Comparison of ENCODE assay signal across 8 cellular contexts in the genomic region with DNA sequence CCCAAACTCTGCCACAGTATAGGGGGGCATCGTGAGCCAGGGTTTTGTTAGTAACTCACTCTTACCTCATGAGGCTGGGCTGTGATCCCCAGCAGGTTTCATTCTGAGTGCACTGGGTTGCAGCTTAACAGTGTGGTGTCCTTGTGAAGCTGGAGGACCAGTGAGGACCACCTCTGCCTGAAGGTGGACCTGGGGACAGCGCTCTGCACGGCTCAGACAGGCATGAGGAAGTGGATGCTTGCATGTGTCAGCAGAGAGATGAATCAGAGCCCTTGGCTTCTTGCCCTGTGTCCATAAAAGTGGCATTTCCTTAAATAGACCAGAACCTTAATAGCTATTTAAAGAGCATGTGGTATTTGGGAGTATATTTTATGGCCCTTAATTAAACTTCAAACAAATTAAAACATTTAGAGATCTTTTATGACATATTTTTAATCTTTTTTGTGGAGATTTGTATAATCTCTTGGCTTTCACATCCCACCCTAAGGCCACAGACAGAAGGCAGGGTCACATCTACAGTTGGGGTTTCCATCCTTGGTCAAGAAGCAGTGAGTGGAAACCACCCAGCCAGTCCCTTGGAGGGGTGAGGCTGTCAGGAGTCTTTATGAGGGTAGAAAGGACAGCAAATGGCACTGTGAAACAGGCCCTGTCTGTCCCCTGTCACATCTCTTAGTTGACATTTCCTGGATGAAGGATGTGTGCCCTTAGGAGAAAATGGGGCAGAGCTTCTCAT. TPM values are rescaled to one million over a fixed set of nuclear protein-coding genes. Genes with fewer than 3 reads are reported as not detected.
DNase-seq lines count a peak whose midpoint lies in the region; ATAC-seq, FAIRE-seq and TF ChIP-seq lines count a peak whose summit lies in the region.

No MANE protein-coding gene starts in this region.

- H3K36me3 Mint-ChIP-seq in stimulated activated naive CD8-positive, alpha-beta T cell treated with anti-CD3 and anti-CD28 coated beads, Interleukin-15, Interleukin-2, amounts not matched to agents 100 ng/mL and 50 ng/mL, for 24 hours (ENCODE audit: low read depth), result peaks cover 43% of the 10 kb centered on the region

- ATAC-seq in GM12878, result peak; percentile 67
- ATAC-seq in HG02973 (IDR thresholded peaks at IDR 0.05; ENCODE audit: unreplicated experiment), result no peak

- H3K9me3 Mint-ChIP-seq in stimulated activated naive CD8-positive, alpha-beta T cell treated with anti-CD3 and anti-CD28 coated beads, Interleukin-15, Interleukin-2, amounts not matched to agents 100 ng/mL and 50 ng/mL, for 24 hours, result no peaks in the 10 kb centered on the region

- TF ChIP-seq RAD21 in GM12878 (IDR thresholded peaks at IDR 0.05; ENCODE audit: insufficient read depth, low read depth, low read length), result no peak

- no peak overlapping the region for H3K4me3 ChIP-seq in GM12878
- no peak overlapping the region for H3K4me3 ChIP-seq in keratinocyte (ENCODE audit: control insufficient read depth in 2 of 3, extremely low read depth in 1 of 3, insufficient read depth in 2 of 3, low read depth in 1 of 3, low read length in 3 of 3)

- H3K27me3 ChIP-seq in GM12878 (replicated peaks in 1 of 2; ENCODE audit: control insufficient read depth in 2 of 2, insufficient read depth in 2 of 2, low read length in 1 of 2) (no peaks in the 10 kb centered on the region), keratinocyte (ENCODE audit: control insufficient read depth, extremely low read depth, insufficient read depth, low read length) (no peaks in the 10 kb centered on the region)

- H3K27ac ChIP-seq in 22Rv1 (peak overlapping the region; percentile 68), GM12878 (ENCODE audit: control insufficient read depth, insufficient read depth) (peak overlapping the region; percentile 85), keratinocyte (ENCODE audit: control insufficient read depth, insufficient read depth, low read length) (no peak overlapping the region)

- dilution Hi-C loops in keratinocyte (cut with MboI; ENCODE audit: extremely low pct_ligation_motif_present, low sequenced_read_pairs), result no loop called here

- TF ChIP-seq CTCF in 22Rv1 (IDR thresholded peaks at IDR 0.05) (no peak), GM10248 (IDR thresholded peaks at IDR 0.05; ENCODE audit: control extremely low read depth, extremely low read depth, low read depth, missing control alignments) (no peak), GM12878 (IDR thresholded peaks at IDR 0.05 in 2 of 3, conservative IDR thresholded peaks at IDR 0.05 in 1 of 3; ENCODE audit: control insufficient read depth in 2 of 3, extremely low read depth in 1 of 3, insufficient read depth in 1 of 3, low read depth in 3 of 3, low read length in 3 of 3) (no peak), keratinocyte (optimal IDR thresholded peaks at IDR 0.05 in 1 of 3, IDR thresholded peaks at IDR 0.05 in 1 of 3, conservative IDR thresholded peaks at IDR 0.05 in 1 of 3; ENCODE audit: extremely low read depth in 1 of 3, insufficient read depth in 2 of 3, low read length in 3 of 3) (peak in 1 of 3 experiments; percentile 8)

- peaks cover 59% of the 10 kb centered on the region for H3K4me1 Mint-ChIP-seq in stimulated activated naive CD8-positive, alpha-beta T cell treated with anti-CD3 and anti-CD28 coated beads, Interleukin-15, Interleukin-2, amounts not matched to agents 100 ng/mL and 50 ng/mL, for 24 hours (ENCODE audit: low read depth)

- in situ Hi-C loops in GM12878 (cut with MboI), result no loop called here

- no peaks in the 10 kb centered on the region for H4K20me1 ChIP-seq in GM12878 (ENCODE audit: control insufficient read depth, insufficient read depth)
- peaks cover 9% of the 10 kb centered on the region for H4K20me1 ChIP-seq in keratinocyte (ENCODE audit: control insufficient read depth, extremely low read depth, insufficient read depth, low read length)

- RAD21 ChIA-PET in GM12878 (lab: Charles Lee; ENCODE audit: unreplicated experiment), result interaction anchor here (0.6 to 3.1 kb wide), 8 partner anchors 21 to 615 kb away, joined by 3 to 13 read pairs (median 4); partner anchors contain the start of genes ADORA2A and CABIN1

- H3K9ac ChIP-seq in GM12878 (ENCODE audit: control insufficient read depth, insufficient read depth, low read length), result peak overlapping the region; percentile 13
- no peak overlapping the region for H3K9ac ChIP-seq in keratinocyte (ENCODE audit: control insufficient read depth, extremely low read depth, insufficient read depth, low read length)

- no peak overlapping the region; the same call in 1 of the 2 replicates for H2AFZ ChIP-seq in GM12878 (ENCODE audit: control insufficient read depth, low read depth, low read length)
- no peak overlapping the region for H2AFZ ChIP-seq in keratinocyte (ENCODE audit: control insufficient read depth, low read length)

- CTCF ChIA-PET in GM10248 (lab: Yijun Ruan, JAX) (interaction anchor here (1.2 to 2.6 kb wide), 7 partner anchors 9 to 119 kb away, joined by 3 to 8 read pairs (median 6); no protein-coding TSS in a partner anchor), GM12878 (lab: Yijun Ruan, JAX) (interaction anchor here (0.6 to 1.6 kb wide), 9 partner anchors 9 to 123 kb away, joined by 3 to 6 read pairs (median 3); no protein-coding TSS in a partner anchor)

- no TSS peak for BruUV-seq in GM12878 (replicated peaks; lab: Mats Ljungman, UMichigan)

- intact Hi-C loops in GM12878 (cut with micrococcal nuclease; ENCODE audit: unreplicated experiment), result no loop called here

- H3K9me3 ChIP-seq in GM12878 (replicated peaks; ENCODE audit: control insufficient read depth, insufficient read depth, low read length), result no peaks in the 10 kb centered on the region
- H3K9me3 ChIP-seq in keratinocyte (ENCODE audit: control insufficient read depth, low read depth, low read length), result no peaks in the 10 kb centered on the region

- WGBS in GM12878 (ENCODE audit: insufficient coverage, insufficient replicate concordance, low lambda C conversion rate, missing lambda C conversion rate), result 20% methylated on average over 3 of the region's 3 CpGs

- H3K27me3 Mint-ChIP-seq in stimulated activated naive CD8-positive, alpha-beta T cell treated with anti-CD3 and anti-CD28 coated beads, Interleukin-15, Interleukin-2, amounts not matched to agents 100 ng/mL and 50 ng/mL, for 24 hours, result no peaks in the 10 kb centered on the region

- peak overlapping the region; percentile 49 for H3K4me3 Mint-ChIP-seq in stimulated activated naive CD8-positive, alpha-beta T cell treated with anti-CD3 and anti-CD28 coated beads, Interleukin-15, Interleukin-2, amounts not matched to agents 100 ng/mL and 50 ng/mL, for 24 hours

- H3K4me2 ChIP-seq in GM12878 (ENCODE audit: control insufficient read depth, insufficient read depth) (peak overlapping the region; percentile 80), keratinocyte (ENCODE audit: control insufficient read depth, extremely low read depth, insufficient read depth, low read depth, low read length) (peak overlapping the region; percentile 66)

- H3K9me1 ChIP-seq in keratinocyte (ENCODE audit: control insufficient read depth, extremely low read depth, insufficient read depth, low read length), result peaks cover 2% of the 10 kb centered on the region

- TF ChIP-seq EP300 in GM12878 (IDR thresholded peaks at IDR 0.05; ENCODE audit: borderline replicate concordance in 1 of 2, control insufficient read depth in 1 of 2, low read depth in 2 of 2, low read length in 2 of 2), result peak; percentile 8 to 23; a peak in 2 of 4 replicates

- POLR2A ChIA-PET in GM10248 (lab: Yijun Ruan, JAX), result interaction anchor here (0.5 kb wide), 1 partner anchor 125 kb away, joined by 3 read pairs; no protein-coding TSS in a partner anchor
- POLR2A ChIA-PET in GM12878 (lab: Charles Lee), result interaction anchor here (0.6 to 1.6 kb wide), 5 partner anchors 20 to 281 kb away, joined by 3 to 7 read pairs (median 6); no protein-coding TSS in a partner anchor

- peak overlapping the region; percentile 68 for H3K27ac Mint-ChIP-seq in stimulated activated naive CD8-positive, alpha-beta T cell treated with anti-CD3 and anti-CD28 coated beads, Interleukin-15, Interleukin-2, amounts not matched to agents 100 ng/mL and 50 ng/mL, for 24 hours

- H3K79me2 ChIP-seq in GM12878 (ENCODE audit: control insufficient read depth, insufficient read depth, low read length) (peaks cover 1% of the 10 kb centered on the region), keratinocyte (ENCODE audit: control insufficient read depth, insufficient read depth, low read length) (no peaks in the 10 kb centered on the region)

- FAIRE-seq in GM12878 (lab: Jason Lieb, UNC) (peak; percentile 71), keratinocyte (lab: Jason Lieb, UNC) (peak; percentile 96)

- DNase-seq in GM10248 (ENCODE audit: extremely low spot score), result peak; percentile 43
- peak; percentile 37 for DNase-seq in NCI-H446 treated with DMSO at 0.1 percent for 48 hours (lab: John Stamatoyannopoulos, UW)
- DNase-seq in GM12878 (ENCODE audit: low read depth, low spot score), result peak; percentile 33
- DNase-seq in keratinocyte (ENCODE audit: low read depth, low spot score), result peak; percentile 28
- DNase-seq in hippocampal formation (lab: John Stamatoyannopoulos, UW), result no peak

- no peak for TF ChIP-seq POLR2A in GM12878 (IDR thresholded peaks at IDR 0.05; ENCODE audit: low read depth, low read length)

- SMC1A ChIA-PET in GM12878 (lab: Charles Lee; ENCODE audit: uncharacterized antibody, unreplicated experiment), result interaction anchor here (0.6 to 2.8 kb wide), 15 partner anchors 9 to 132 kb away, joined by 3 to 8 read pairs (median 4); partner anchors contain the start of gene SPECC1L

- H3K36me3 ChIP-seq in GM12878 (ENCODE audit: control insufficient read depth in 2 of 2, insufficient read depth in 2 of 2, low read length in 1 of 2) (peaks cover 6 to 7% of the 10 kb centered on the region in 2 experiments; a peak in 3 of 4 replicates), keratinocyte (ENCODE audit: control insufficient read depth in 2 of 2, extremely low read depth in 1 of 2, insufficient read depth in 2 of 2, low read length in 2 of 2) (peaks cover 10 to 36% of the 10 kb centered on the region in 2 experiments)

- H3K4me1 ChIP-seq in GM12878 (ENCODE audit: control insufficient read depth, insufficient read depth, low read length) (peaks cover 44% of the 10 kb centered on the region), keratinocyte (ENCODE audit: control insufficient read depth, extremely low read depth, insufficient read depth, low read length) (peaks cover 17% of the 10 kb centered on the region)

RNA-seq across cellular contexts. Expression of gene ADORA2A, which starts 24.8 kb away (rescaled TPM):
- total RNA-seq in GM12878 (2013; cell fraction: nucleolus; rRNA removed), result 55.4 and 60.9 TPM in 2 replicates
- 27.4 and 28.5 TPM in 2 replicates for total RNA-seq in GM12878 (2014; rRNA removed)
- 10.5 and 10.9 TPM in 2 replicates for total RNA-seq in GM12878 (2014; rRNA removed; fragmentation: Illumina TruSeq; extraction: Trizol)
- total RNA-seq in GM12878 (2021), result 22.9 and 23.6 TPM in 2 replicates
- 9.5 TPM for polyA plus RNA-seq in GM12878 (2011; ENCODE audit: low read depth)
- 16.2 and 31.2 TPM in 2 replicates for polyA plus RNA-seq in GM12878 (2011; rRNA removed)
- polyA plus RNA-seq in GM12878 (2011; cell fraction: cytosol; rRNA removed), result 49.3 and 77.4 TPM in 2 replicates
- polyA plus RNA-seq in GM12878 (2011; cell fraction: nucleus; rRNA removed), result 45.4 and 47.1 TPM in 2 replicates
- polyA plus RNA-seq in GM12878 (2012), result 22.8 and 28.8 TPM in 2 replicates
- 4.6 and 15.9 TPM in 2 replicates for polyA plus RNA-seq in GM12878 (2014; fragmentation: Illumina TruSeq; extraction: Trizol)
- polyA plus RNA-seq in GM12878 (2014; fragmentation: Nextera tagmentation; extraction: Ambion mirVana), result 1 to 10 TPM in 1 of 2 experiments, under 1 TPM in 1; 0.69 to 1.6 TPM
- polyA plus RNA-seq in GM12878 (2014; rRNA removed), result 29.6 and 30.5 TPM in 2 replicates
- polyA plus RNA-seq in GM12878 (2016; fragmentation: Nextera tagmentation; extraction: Ambion mirVana), result 10 to 100 TPM; 15.8 to 20.6 TPM
- 38.3 and 56.7 TPM in 2 replicates for polyA minus RNA-seq in GM12878 (2011; rRNA and poly(A)+ RNA removed)
- 11.3 and 12.3 TPM in 2 replicates for polyA minus RNA-seq in GM12878 (2011; cell fraction: cytosol; rRNA and poly(A)+ RNA removed)
- polyA minus RNA-seq in GM12878 (2011; cell fraction: nucleus; rRNA and poly(A)+ RNA removed), result 15.4 and 23.7 TPM in 2 replicates
- polyA plus RNA-seq in keratinocyte, result 0.09 to 0.37 TPM (median 0.20 TPM) in 3 replicates
- not detected for polyA plus RNA-seq in keratinocyte (2011; ENCODE audit: low read depth)
- 0.09 and 0.17 TPM in 2 replicates for polyA plus RNA-seq in keratinocyte (2011; cell fraction: cytosol; rRNA removed)
- 0.84 and 1.2 TPM in 2 replicates for polyA plus RNA-seq in keratinocyte (2011; cell fraction: nucleus; rRNA removed)
- 0.33 and 0.47 TPM in 2 replicates for polyA plus RNA-seq in keratinocyte (2012; ENCODE audit: low replicate concordance)
- 1.8 to 4.0 TPM (median 3.0 TPM) in 3 replicates for polyA minus RNA-seq in keratinocyte
- not detected for polyA minus RNA-seq in keratinocyte (2011; cell fraction: cytosol; rRNA and poly(A)+ RNA removed)
- polyA minus RNA-seq in keratinocyte (2011; cell fraction: nucleus; rRNA and poly(A)+ RNA removed), result 1.4 and 2.5 TPM in 2 replicates

Comparison
In these comparisons a context has a peak if more than half of its experiments do, and no peak if none do; other contexts are left out.
1. DNase-seq: peak in GM10248 (single experiment), NCI-H446 treated with DMSO at 0.1 percent for 48 hours (single experiment), GM12878 (single experiment) and keratinocyte (single experiment); none in hippocampal formation (0 of 2).